15 cellular contexts compared by ENCODE assay signal in the genomic region with DNA sequence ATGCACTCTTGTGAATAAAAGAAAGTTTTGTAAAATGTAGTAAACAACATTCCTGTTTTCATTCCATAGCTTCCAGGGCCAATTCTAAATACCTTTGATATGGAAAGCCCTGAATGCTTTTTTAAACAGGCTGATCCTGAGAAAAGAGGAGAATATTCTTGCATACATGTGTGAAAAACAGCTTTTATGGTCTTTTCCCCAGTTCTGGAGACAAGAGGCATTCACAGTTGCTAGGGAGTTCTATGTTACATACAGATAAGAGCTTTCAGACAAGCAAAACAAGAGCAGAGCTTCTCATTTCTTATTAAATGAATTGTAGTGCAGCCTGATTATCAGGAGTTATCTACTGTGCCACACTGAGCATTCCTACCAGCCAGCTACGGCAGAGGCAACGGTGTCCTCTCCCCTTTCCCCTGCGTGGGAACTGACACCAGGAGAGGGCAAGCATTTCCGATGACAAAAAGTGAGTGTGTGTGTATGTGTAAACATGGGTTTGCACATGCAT. TPM values are rescaled to one million over a fixed set of nuclear protein-coding genes. Genes with fewer than 3 reads are reported as not detected.
A peak's percentile ranks its signal among the peaks of the same experiment; 100 is the strongest.
DNase-seq lines count a peak whose midpoint lies in the region; FAIRE-seq and TF ChIP-seq lines count a peak whose summit lies in the region.
"Had no signal": no experiment of that assay in that cellular context is flagged by ENCODE, and none has a peak within 500 bp of the region (broad histone marks: within the 10 kb centered on the region; RNA-seq: fewer than 3 reads in every experiment).

No MANE protein-coding gene starts in this region.

- H4K20me1 ChIP-seq in astrocyte (ENCODE audit: insufficient read depth, low read length) = no peaks in the 10 kb centered on the region

- H3K27me3 ChIP-seq in astrocyte (ENCODE audit: insufficient read depth, low read length) (no peaks in the 10 kb centered on the region), skeletal muscle satellite cell (ENCODE audit: control insufficient read depth, insufficient read depth, low read length) (no peaks in the 10 kb centered on the region)
- H3K27me3 ChIP-seq: gastroesophageal sphincter had no signal

- no peaks in the 10 kb centered on the region for H3K36me3 ChIP-seq in astrocyte (ENCODE audit: insufficient read depth, low read length)
- H3K36me3 ChIP-seq in skeletal muscle satellite cell (ENCODE audit: insufficient read depth, low read length) = no peaks in the 10 kb centered on the region

- H3K27ac ChIP-seq in astrocyte (ENCODE audit: low read depth, low read length) = peak overlapping the region; percentile 90

- H3K9ac ChIP-seq in astrocyte (ENCODE audit: low read length) (peak overlapping the region; percentile 41), skeletal muscle satellite cell (ENCODE audit: low read depth, low read length) (peak overlapping the region; percentile 14)

- TF ChIP-seq CTCF in HFFc6 (IDR thresholded peaks at IDR 0.05) = no peak
- TF ChIP-seq CTCF in astrocyte (IDR thresholded peaks at IDR 0.05; ENCODE audit: insufficient read depth, low read depth, low read length) = no peak
- no peak for TF ChIP-seq CTCF in glutamatergic neuron (IDR thresholded peaks at IDR 0.05; ENCODE audit: partially characterized antibody, unreplicated experiment)

- H3K4me2 ChIP-seq in astrocyte (ENCODE audit: low read length) = peak overlapping the region; percentile 49
- no peak overlapping the region for H3K4me2 ChIP-seq in skeletal muscle satellite cell (ENCODE audit: low read length)

- FAIRE-seq in astrocyte (lab: Jason Lieb, UNC) = no peak
- FAIRE-seq: kidney had no signal

- H3K9me3 ChIP-seq in astrocyte (ENCODE audit: insufficient read depth, low read depth, low read length) (no peaks in the 10 kb centered on the region), skeletal muscle satellite cell (replicated peaks; ENCODE audit: low read length) (no peaks in the 10 kb centered on the region)
- H3K9me3 ChIP-seq: gastroesophageal sphincter had no signal

- peaks cover 54% of the 10 kb centered on the region for H3K4me1 Mint-ChIP-seq in HFFc6 (ENCODE audit: low read depth)
- H3K4me1 Mint-ChIP-seq in astrocyte (ENCODE audit: low read depth, unreplicated experiment) = peaks cover 41% of the 10 kb centered on the region
- H3K4me1 Mint-ChIP-seq in glutamatergic neuron (ENCODE audit: low read depth, unreplicated experiment) = peaks cover 39% of the 10 kb centered on the region
- H3K4me1 Mint-ChIP-seq: CD8-positive, alpha-beta memory T cell had no signal

- H2AFZ ChIP-seq in astrocyte (ENCODE audit: low read depth, low read length) = peak overlapping the region; percentile 8

- H3K4me1 ChIP-seq in astrocyte (ENCODE audit: insufficient read depth, low read length) (peaks cover 31% of the 10 kb centered on the region), skeletal muscle satellite cell (ENCODE audit: control insufficient read depth, insufficient read depth, low read length) (peaks cover 16% of the 10 kb centered on the region)

- H3K36me3 Mint-ChIP-seq in HFFc6 (ENCODE audit: low read depth) = peaks cover 15% of the 10 kb centered on the region
- no peaks in the 10 kb centered on the region for H3K36me3 Mint-ChIP-seq in astrocyte (ENCODE audit: low read depth, unreplicated experiment)
- H3K36me3 Mint-ChIP-seq in glutamatergic neuron (ENCODE audit: unreplicated experiment) = no peaks in the 10 kb centered on the region

- H3K27ac Mint-ChIP-seq in HFFc6 (peak overlapping the region; percentile 97), astrocyte (ENCODE audit: unreplicated experiment) (peak overlapping the region; percentile 91), glutamatergic neuron (ENCODE audit: unreplicated experiment) (peak overlapping the region; percentile 75)
- H3K27ac Mint-ChIP-seq: CD8-positive, alpha-beta memory T cell; naive B cell; stimulated activated naive CD8-positive, alpha-beta T cell treated with anti-CD3 and anti-CD28 coated beads, Interleukin-15, Interleukin-2, amounts not matched to agents 100 ng/mL and 50 ng/mL, for 24 hours had no signal

- H3K4me3 Mint-ChIP-seq in HFFc6 (peak overlapping the region; percentile 41; the same call in 1 of the 2 replicates), astrocyte (ENCODE audit: unreplicated experiment) (no peak overlapping the region), glutamatergic neuron (ENCODE audit: unreplicated experiment) (no peak overlapping the region)
- H3K4me3 Mint-ChIP-seq: CD8-positive, alpha-beta memory T cell; naive B cell; stimulated activated naive CD8-positive, alpha-beta T cell treated with anti-CD3 and anti-CD28 coated beads, Interleukin-15, Interleukin-2, amounts not matched to agents 100 ng/mL and 50 ng/mL, for 24 hours had no signal

- H3K9me3 Mint-ChIP-seq in HFFc6 = no peaks in the 10 kb centered on the region
- peaks cover 7% of the 10 kb centered on the region for H3K9me3 Mint-ChIP-seq in astrocyte (ENCODE audit: unreplicated experiment)
- H3K9me3 Mint-ChIP-seq in glutamatergic neuron (ENCODE audit: unreplicated experiment) = peaks cover 4% of the 10 kb centered on the region
- H3K9me3 Mint-ChIP-seq: CD8-positive, alpha-beta memory T cell; stimulated activated naive CD8-positive, alpha-beta T cell treated with anti-CD3 and anti-CD28 coated beads, Interleukin-15, Interleukin-2, amounts not matched to agents 100 ng/mL and 50 ng/mL, for 24 hours had no signal

- no peaks in the 10 kb centered on the region for H3K27me3 Mint-ChIP-seq in HFFc6 (ENCODE audit: insufficient read depth)
- no peaks in the 10 kb centered on the region for H3K27me3 Mint-ChIP-seq in astrocyte (ENCODE audit: low read depth, unreplicated experiment)
- H3K27me3 Mint-ChIP-seq in glutamatergic neuron (ENCODE audit: unreplicated experiment) = peaks cover 5% of the 10 kb centered on the region
- H3K27me3 Mint-ChIP-seq: naive B cell; stimulated activated naive CD8-positive, alpha-beta T cell treated with anti-CD3 and anti-CD28 coated beads, Interleukin-15, Interleukin-2, amounts not matched to agents 100 ng/mL and 50 ng/mL, for 24 hours had no signal

- H3K79me2 ChIP-seq in astrocyte (ENCODE audit: insufficient read depth, low read length) = no peaks in the 10 kb centered on the region

- no peak overlapping the region for H3K4me3 ChIP-seq in astrocyte (ENCODE audit: insufficient read depth, low read depth, low read length)
- no peak overlapping the region for H3K4me3 ChIP-seq in skeletal muscle satellite cell (ENCODE audit: low read length)
- H3K4me3 ChIP-seq: gastroesophageal sphincter had no signal

- no peak for DNase-seq in HFFc6
- DNase-seq in astrocyte (ENCODE audit: low read depth) = peak; percentile 6
- no peak for DNase-seq in glutamatergic neuron
- DNase-seq in COR-L47 (lab: John Stamatoyannopoulos, UW) = no peak
- no peak for DNase-seq in cerebellar nuclear complex (lab: John Stamatoyannopoulos, UW)
- DNase-seq in DMS 273 (lab: John Stamatoyannopoulos, UW; ENCODE audit: unreplicated experiment) = no peak
- DNase-seq: activated CD4-positive, alpha-beta T cell treated with anti-CD3 and anti-CD28 coated beads for 1 hour; amniotic stem cell; CD8-positive, alpha-beta memory T cell; kidney; naive B cell; NCI-H2171 had no signal

RNA-seq across cellular contexts. Expression of gene GATB, which starts 15.0 kb away (rescaled TPM):
- total RNA-seq in HFFc6 (2021; fragmentation: NEBNext Ultra II Directional; extraction: Animal tissue kit (Norgen Biotek cat#: 25700)) = 10 to 100 TPM; 23.1 to 28.2 (median 24.4) TPM
- total RNA-seq in astrocyte = 16.4 and 20.8 TPM in 2 replicates
- 24.5 TPM for total RNA-seq in glutamatergic neuron (ENCODE audit: unreplicated experiment)
- total RNA-seq in skeletal muscle satellite cell (2012; rRNA removed) = 15.9 and 20.5 TPM in 2 replicates
